Comparison of ENCODE assay signal across 17 cellular contexts in the genomic region with DNA sequence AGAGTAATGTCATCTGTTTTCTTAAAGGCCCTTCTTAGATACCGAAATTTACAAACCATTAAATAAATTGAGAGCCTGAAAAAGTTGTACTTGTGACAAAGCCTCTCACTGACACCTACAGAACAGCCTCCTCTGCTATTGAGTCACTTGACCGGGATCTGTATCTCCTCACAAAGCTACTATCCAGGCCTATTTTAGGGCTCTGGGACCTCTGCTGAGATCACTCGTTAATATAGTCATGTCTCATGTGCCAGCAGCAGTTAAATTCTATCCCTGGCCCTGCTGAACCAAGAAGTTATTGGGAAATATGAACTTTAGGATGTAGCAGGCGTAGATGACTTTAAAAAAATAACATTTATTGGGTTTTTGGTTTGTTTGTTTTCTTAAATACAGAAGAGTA.
"Had no signal": no experiment of that assay in that cellular context is flagged by ENCODE, and none has a peak within 500 bp of the region (broad histone marks: within the 10 kb centered on the region; RNA-seq: fewer than 3 reads in every experiment).

No MANE protein-coding gene starts in this region.

- H3K27ac Mint-ChIP-seq: activated CD4-positive, alpha-beta memory T cell treated with anti-CD3 and anti-CD28 coated beads for 36 hours; activated CD4-positive, alpha-beta T cell treated with anti-CD3 and anti-CD28 coated beads for 36 hours; memory B cell; progenitor cell of endocrine pancreas had no signal

- H3K4me1 Mint-ChIP-seq: memory B cell, nephron had no signal

- H3K9ac ChIP-seq: SK-N-SH had no signal

- ATAC-seq: activated CD4-positive, alpha-beta T cell treated with anti-CD3 and anti-CD28 coated beads for 36 hours; activated T-cell treated with anti-CD3 and anti-CD28 coated beads, Interleukin-2, amount 50 U/mL, for 4 hours; left lung; mucosa of descending colon; sciatic nerve had no signal

- H3K9me3 ChIP-seq: left lung, mucosa of descending colon, SK-N-SH had no signal

- H3K4me1 ChIP-seq: left lung had no signal

- DNase-seq: activated CD4-positive, alpha-beta memory T cell treated with anti-CD3 and anti-CD28 coated beads for 36 hours; activated CD4-positive, alpha-beta T cell treated with anti-CD3 and anti-CD28 coated beads for 36 hours; activated effector memory CD4-positive, alpha-beta T cell treated with anti-CD3 and anti-CD28 coated beads, Interleukin-2, amount 50 U/mL, for 16 hours; activated T-cell treated with anti-CD3 and anti-CD28 coated beads, Interleukin-2, amount 50 U/mL, for 4 hours; dorsolateral prefrontal cortex; erythroblast; hippocampal formation; left lung; mucosa of descending colon; occipital lobe; SK-N-SH; stimulated activated CD4-positive, alpha-beta T cell treated with anti-CD3 and anti-CD28 coated beads, Interleukin-12 subunit alpha, Interleukin-12 subunit beta, amount 100 ng/mL, for 4 hours; stimulated activated CD4-positive, alpha-beta T cell treated with anti-CD3 and anti-CD28 coated beads, Interleukin-2, amount 100 ng/mL, for 24 hours had no signal

- H3K4me3 ChIP-seq: dorsolateral prefrontal cortex, left lung, mucosa of descending colon had no signal

- H3K27me3 Mint-ChIP-seq: activated CD4-positive, alpha-beta memory T cell treated with anti-CD3 and anti-CD28 coated beads for 36 hours; activated CD4-positive, alpha-beta T cell treated with anti-CD3 and anti-CD28 coated beads for 36 hours; memory B cell; progenitor cell of endocrine pancreas had no signal

- H3K4me3 Mint-ChIP-seq: activated CD4-positive, alpha-beta memory T cell treated with anti-CD3 and anti-CD28 coated beads for 36 hours; activated CD4-positive, alpha-beta T cell treated with anti-CD3 and anti-CD28 coated beads for 36 hours; activated T-cell treated with anti-CD3 and anti-CD28 coated beads, Interleukin-2, amount 50 U/mL, for 4 hours; memory B cell; nephron had no signal

- H3K27ac ChIP-seq: dorsolateral prefrontal cortex, left lung had no signal

- H3K9me3 Mint-ChIP-seq: activated CD4-positive, alpha-beta memory T cell treated with anti-CD3 and anti-CD28 coated beads for 36 hours; activated T-cell treated with anti-CD3 and anti-CD28 coated beads, Interleukin-2, amount 50 U/mL, for 4 hours; memory B cell; nephron had no signal

- H3K27me3 ChIP-seq: dorsolateral prefrontal cortex, left lung had no signal
